ENCODE assay signal across 19 cellular contexts in genomic region chr15:92244703-92245102, GRCh38.
DNase-seq lines count a peak whose midpoint lies in the region; ATAC-seq, FAIRE-seq and TF ChIP-seq lines count a peak whose summit lies in the region.
"Had no signal": no experiment of that assay in that cellular context is flagged by ENCODE, and none has a peak within 500 bp of the region (broad histone marks: within the 10 kb centered on the region; RNA-seq: fewer than 3 reads in every experiment).

No MANE protein-coding gene starts in this region.

- no peaks in the 10 kb centered on the region for H3K4me1 ChIP-seq in GM12878 (ENCODE audit: control insufficient read depth, insufficient read depth, low read length)

- no peak overlapping the region for H3K9ac ChIP-seq in GM12878 (ENCODE audit: control insufficient read depth, insufficient read depth, low read length)

- SMC1A ChIA-PET in GM12878 (lab: Charles Lee; ENCODE audit: uncharacterized antibody, unreplicated experiment): no interaction called here

- no peaks in the 10 kb centered on the region for H3K36me3 ChIP-seq in GM12878 (ENCODE audit: control insufficient read depth in 2 of 2, insufficient read depth in 2 of 2, low read length in 1 of 2)

- 0% methylated on average over 1 of the region's 1 CpG for WGBS in GM12878 (ENCODE audit: insufficient coverage, insufficient replicate concordance, low lambda C conversion rate, missing lambda C conversion rate)

- ATAC-seq in GM19351 (IDR thresholded peaks at IDR 0.05; ENCODE audit: unreplicated experiment) (peak; percentile 47), GM12878 (0 out of 3 replicates have a peak, but pooled peaks have one; percentile 34), HG03520 (IDR thresholded peaks at IDR 0.05; ENCODE audit: unreplicated experiment) (no peak)
- ATAC-seq: CD8-positive, alpha-beta T cell; GM23338 had no signal

- H3K9me3 ChIP-seq in GM12878 (replicated peaks; ENCODE audit: control insufficient read depth, insufficient read depth, low read length): no peaks in the 10 kb centered on the region

- DNase-seq in GM12878 (ENCODE audit: low read depth, low spot score): no peak
- DNase-seq in retinal pigment epithelial cell (ENCODE audit: low read depth): no peak
- DNase-seq in H4 (ENCODE audit: low spot score): no peak
- DNase-seq in stimulated activated CD4-positive, alpha-beta T cell treated with anti-CD3 and anti-CD28 coated beads, Interleukin-12 subunit alpha, Interleukin-12 subunit beta, amount 100 ng/mL, for 4 hours: no peak
- DNase-seq: ACHN; CD8-positive, alpha-beta T cell; HFFc6; MM.1S; NCI-H187 treated with DMSO at 0.1 percent for 48 hours; NCI-H345; NCI-H526; NK-92 treated with Interleukin-12 subunit alpha and Interleukin-12 subunit beta, amount 100 ng/mL, for 24 hours; OCI-M1; RPMI8226 had no signal

- RAD21 ChIA-PET in GM12878 (lab: Charles Lee; ENCODE audit: unreplicated experiment): no interaction called here

- POLR2A ChIA-PET in GM12878 (lab: Charles Lee): no interaction called here

- peak; percentile 18; the same call in 1 of the 2 replicates for TF ChIP-seq CTCF in C4-2B (conservative IDR thresholded peaks at IDR 0.05)
- 0 out of 6 replicates have a peak, but pooled peaks of 1 of the 3 experiments have one; percentile 5 for TF ChIP-seq CTCF in GM12878 (IDR thresholded peaks at IDR 0.05 in 2 of 3, conservative IDR thresholded peaks at IDR 0.05 in 1 of 3; ENCODE audit: control insufficient read depth in 2 of 3, extremely low read depth in 1 of 3, insufficient read depth in 1 of 3, low read depth in 3 of 3, low read length in 3 of 3)
- TF ChIP-seq CTCF in retinal pigment epithelial cell (conservative IDR thresholded peaks at IDR 0.05; ENCODE audit: low read depth, low read length): peak; percentile 4

- H3K79me2 ChIP-seq in GM12878 (ENCODE audit: control insufficient read depth, insufficient read depth, low read length): no peaks in the 10 kb centered on the region

- no peak for TF ChIP-seq POLR2A in GM12878 (IDR thresholded peaks at IDR 0.05; ENCODE audit: low read depth, low read length)

- BruUV-seq in GM12878 (replicated peaks; lab: Mats Ljungman, UMichigan): no TSS peak

- H3K4me3 ChIP-seq in GM12878: no peak overlapping the region
- H3K4me3 ChIP-seq in retinal pigment epithelial cell (ENCODE audit: low read length): no peak overlapping the region
- H3K4me3 ChIP-seq: GM23338 had no signal

- no peak for FAIRE-seq in GM12878 (lab: Jason Lieb, UNC)
- FAIRE-seq: GM12892 had no signal

- in situ Hi-C loops in GM12878 (cut with MboI): no loop called here

- no peaks in the 10 kb centered on the region for H3K27me3 ChIP-seq in GM12878 (replicated peaks in 1 of 2; ENCODE audit: control insufficient read depth in 2 of 2, insufficient read depth in 2 of 2, low read length in 1 of 2)

- no peak overlapping the region for H2AFZ ChIP-seq in GM12878 (ENCODE audit: control insufficient read depth, low read depth, low read length)
- H2AFZ ChIP-seq: GM23338 had no signal

- no peak for TF ChIP-seq RAD21 in GM12878 (IDR thresholded peaks at IDR 0.05; ENCODE audit: insufficient read depth, low read depth, low read length)

- CTCF ChIA-PET in GM12878 (lab: Yijun Ruan, JAX): no interaction called here

- no peak for TF ChIP-seq EP300 in GM12878 (IDR thresholded peaks at IDR 0.05; ENCODE audit: borderline replicate concordance in 1 of 2, control insufficient read depth in 1 of 2, low read depth in 2 of 2, low read length in 2 of 2)

- H3K4me2 ChIP-seq in GM12878 (ENCODE audit: control insufficient read depth, insufficient read depth): no peak overlapping the region
- H3K4me2 ChIP-seq: GM23338 had no signal

- intact Hi-C loops in GM12878 (cut with micrococcal nuclease; ENCODE audit: unreplicated experiment): no loop called here

- H3K27ac ChIP-seq in C4-2B: no peak overlapping the region
- H3K27ac ChIP-seq in GM12878 (ENCODE audit: control insufficient read depth, insufficient read depth): no peak overlapping the region

- no peaks in the 10 kb centered on the region for H4K20me1 ChIP-seq in GM12878 (ENCODE audit: control insufficient read depth, insufficient read depth)

TF ChIP-seq in GM12878, 131 proteins besides CTCF, POLR2A, EP300 and RAD21 (continues in another document):
- TF ChIP-seq ZZZ3 (IDR thresholded peaks at IDR 0.05; ENCODE audit: control insufficient read depth, insufficient read length, low read depth) (no peak), ASH2L (IDR thresholded peaks at IDR 0.05; ENCODE audit: borderline replicate concordance, low read depth) (no peak), ATF2 (IDR thresholded peaks at IDR 0.05; ENCODE audit: low read length) (no peak), E4F1 (IDR thresholded peaks at IDR 0.05; ENCODE audit: borderline replicate concordance, partially characterized antibody) (no peak), RAD51 (IDR thresholded peaks at IDR 0.05) (no peak), RCOR1 (conservative IDR thresholded peaks at IDR 0.05; ENCODE audit: low read depth, low read length) (no peak), RBBP5 (conservative IDR thresholded peaks at IDR 0.05) (no peak)
- TF ChIP-seq, protein P1, sequence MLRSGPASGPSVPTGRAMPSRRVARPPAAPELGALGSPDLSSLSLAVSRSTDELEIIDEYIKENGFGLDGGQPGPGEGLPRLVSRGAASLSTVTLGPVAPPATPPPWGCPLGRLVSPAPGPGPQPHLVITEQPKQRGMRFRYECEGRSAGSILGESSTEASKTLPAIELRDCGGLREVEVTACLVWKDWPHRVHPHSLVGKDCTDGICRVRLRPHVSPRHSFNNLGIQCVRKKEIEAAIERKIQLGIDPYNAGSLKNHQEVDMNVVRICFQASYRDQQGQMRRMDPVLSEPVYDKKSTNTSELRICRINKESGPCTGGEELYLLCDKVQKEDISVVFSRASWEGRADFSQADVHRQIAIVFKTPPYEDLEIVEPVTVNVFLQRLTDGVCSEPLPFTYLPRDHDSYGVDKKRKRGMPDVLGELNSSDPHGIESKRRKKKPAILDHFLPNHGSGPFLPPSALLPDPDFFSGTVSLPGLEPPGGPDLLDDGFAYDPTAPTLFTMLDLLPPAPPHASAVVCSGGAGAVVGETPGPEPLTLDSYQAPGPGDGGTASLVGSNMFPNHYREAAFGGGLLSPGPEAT (IDR thresholded peaks at IDR 0.05; ENCODE audit: low read depth): no peak
- TF ChIP-seq, protein P2, sequence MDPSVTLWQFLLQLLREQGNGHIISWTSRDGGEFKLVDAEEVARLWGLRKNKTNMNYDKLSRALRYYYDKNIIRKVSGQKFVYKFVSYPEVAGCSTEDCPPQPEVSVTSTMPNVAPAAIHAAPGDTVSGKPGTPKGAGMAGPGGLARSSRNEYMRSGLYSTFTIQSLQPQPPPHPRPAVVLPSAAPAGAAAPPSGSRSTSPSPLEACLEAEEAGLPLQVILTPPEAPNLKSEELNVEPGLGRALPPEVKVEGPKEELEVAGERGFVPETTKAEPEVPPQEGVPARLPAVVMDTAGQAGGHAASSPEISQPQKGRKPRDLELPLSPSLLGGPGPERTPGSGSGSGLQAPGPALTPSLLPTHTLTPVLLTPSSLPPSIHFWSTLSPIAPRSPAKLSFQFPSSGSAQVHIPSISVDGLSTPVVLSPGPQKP (IDR thresholded peaks at IDR 0.05; ENCODE audit: low read depth, low read length): no peak
- TF ChIP-seq, protein P3, sequence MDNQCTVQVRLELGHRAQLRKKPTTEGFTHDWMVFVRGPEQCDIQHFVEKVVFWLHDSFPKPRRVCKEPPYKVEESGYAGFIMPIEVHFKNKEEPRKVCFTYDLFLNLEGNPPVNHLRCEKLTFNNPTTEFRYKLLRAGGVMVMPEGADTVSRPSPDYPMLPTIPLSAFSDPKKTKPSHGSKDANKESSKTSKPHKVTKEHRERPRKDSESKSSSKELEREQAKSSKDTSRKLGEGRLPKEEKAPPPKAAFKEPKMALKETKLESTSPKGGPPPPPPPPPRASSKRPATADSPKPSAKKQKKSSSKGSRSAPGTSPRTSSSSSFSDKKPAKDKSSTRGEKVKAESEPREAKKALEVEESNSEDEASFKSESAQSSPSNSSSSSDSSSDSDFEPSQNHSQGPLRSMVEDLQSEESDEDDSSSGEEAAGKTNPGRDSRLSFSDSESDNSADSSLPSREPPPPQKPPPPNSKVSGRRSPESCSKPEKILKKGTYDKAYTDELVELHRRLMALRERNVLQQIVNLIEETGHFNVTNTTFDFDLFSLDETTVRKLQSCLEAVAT (IDR thresholded peaks at IDR 0.05): no peak
